ENCODE assay signal across 24 cellular contexts in the genomic region with DNA sequence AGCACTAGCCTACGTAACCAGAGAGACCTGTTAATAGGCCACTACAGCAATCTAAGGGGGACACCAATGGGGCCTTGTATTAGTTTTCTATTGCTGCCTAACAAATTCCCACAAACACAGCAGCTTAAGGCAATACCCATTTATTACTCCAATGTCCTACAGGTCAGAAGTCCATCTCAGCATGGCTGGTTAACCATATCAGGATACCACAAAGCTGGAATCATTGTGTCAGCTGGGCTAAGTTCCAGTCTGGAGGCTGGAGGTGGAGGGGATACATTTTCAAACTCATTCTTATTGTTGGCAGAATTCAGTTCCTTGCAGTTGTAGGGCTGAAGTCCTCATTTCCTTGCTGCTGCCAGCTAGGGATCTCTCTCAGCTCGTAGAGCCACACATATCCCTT.
"Had no signal": no experiment of that assay in that cellular context is flagged by ENCODE, and none has a peak within 500 bp of the region (broad histone marks: within the 10 kb centered on the region; RNA-seq: fewer than 3 reads in every experiment).

No MANE protein-coding gene starts in this region.

- FAIRE-seq: endometrium, pancreas, urothelium cell line had no signal

- H3K4me1 ChIP-seq: left lung, lower lobe of right lung, prostate gland had no signal

- H3K27ac ChIP-seq: esophagus muscularis mucosa, gastrocnemius medialis, heart right ventricle, left lung, lower lobe of right lung, pancreas, prostate gland, skin epidermis, stomach had no signal

- H3K4me3 Mint-ChIP-seq: memory B cell, mesothelial cell of epicardium, naive B cell, nephron, type B pancreatic cell had no signal

- H3K9me3 Mint-ChIP-seq: memory B cell, mesothelial cell of epicardium, naive B cell, nephron had no signal

- H3K4me3 ChIP-seq: esophagus muscularis mucosa, gastrocnemius medialis, heart right ventricle, left lung, lower lobe of right lung, pancreas, prostate gland, skin epidermis, stomach, thyroid gland had no signal

- H3K4me1 Mint-ChIP-seq: memory B cell, naive B cell had no signal

- H3K27me3 Mint-ChIP-seq: memory B cell, naive B cell, type B pancreatic cell had no signal

- H3K27ac Mint-ChIP-seq: memory B cell, mesothelial cell of epicardium, type B pancreatic cell had no signal

- H3K36me3 Mint-ChIP-seq: mesothelial cell of epicardium, naive B cell had no signal

- H3K27me3 ChIP-seq: esophagus muscularis mucosa, gastrocnemius medialis, heart right ventricle, left lung, pancreas, stomach, thyroid gland had no signal

- H3K9me3 ChIP-seq: esophagus muscularis mucosa, gastrocnemius medialis, heart right ventricle, left lung, lower lobe of right lung, pancreas, prostate gland, stomach, thyroid gland had no signal

- H3K36me3 ChIP-seq: esophagus muscularis mucosa, gastrocnemius medialis, heart right ventricle, left lung, lower lobe of right lung, pancreas, prostate gland, stomach, thyroid gland had no signal

- DNase-seq: effector memory CD4-positive, alpha-beta T cell; gastrocnemius medialis; heart right ventricle; hypothalamus; kidney glomerular epithelial cell; left lung; lower lobe of right lung; naive B cell; occipital lobe; pancreas; retina; stimulated activated CD4-positive, alpha-beta T cell treated with anti-CD3 and anti-CD28 coated beads, Interleukin-12 subunit alpha, Interleukin-12 subunit beta, amount 100 ng/mL, for 4 hours; stimulated activated naive CD4-positive, alpha-beta T cell; stomach; thyroid gland had no signal
